ENCODE assay signal across 8 cellular contexts in genomic region chr1:209207701-209208286, GRCh38.
DNase-seq lines count a peak whose midpoint lies in the region; ATAC-seq and TF ChIP-seq lines count a peak whose summit lies in the region.

No MANE protein-coding gene starts in this region.

- no peaks in the 10 kb centered on the region for H3K9me3 ChIP-seq in thoracic aorta

- H3K4me3 ChIP-seq in epithelial cell of proximal tubule (ENCODE audit: low read depth, low read length) (peak overlapping the region; percentile 52), thoracic aorta (peak overlapping the region; percentile 68)

- TF ChIP-seq CTCF in epithelial cell of proximal tubule (conservative IDR thresholded peaks at IDR 0.05; ENCODE audit: low read depth, low read length) (peak; percentile 74), thoracic aorta (IDR thresholded peaks at IDR 0.05) (peak; percentile 74)

- peak; percentile 87 for DNase-seq in GM03348 (ENCODE audit: low spot score)
- DNase-seq in LoVo (ENCODE audit: low spot score): peak; percentile 14
- DNase-seq in SHP77 (lab: John Stamatoyannopoulos, UW): peak; percentile 61 to 80
- DNase-seq in epithelial cell of proximal tubule (ENCODE audit: low read depth): no peak
- DNase-seq in mucosa of gallbladder (ENCODE audit: low spot score): peak; percentile 58
- no peak for DNase-seq in thoracic aorta (ENCODE audit: low spot score)
- DNase-seq in mesenteric fat pad (ENCODE audit: low spot score): no peak

- H3K27ac ChIP-seq in thoracic aorta: no peak overlapping the region

- H3K36me3 ChIP-seq in thoracic aorta: no peaks in the 10 kb centered on the region

- H3K27me3 ChIP-seq in thoracic aorta (replicated peaks; ENCODE audit: insufficient read depth): no peaks in the 10 kb centered on the region

- peaks cover 9 to 14% of the 10 kb centered on the region in 2 donors for H3K4me1 ChIP-seq in thoracic aorta (ENCODE audit: control insufficient read depth in 1 of 2, low read depth in 2 of 2)

- peak; percentile 74 for ATAC-seq in GM21717 (IDR thresholded peaks at IDR 0.05; ENCODE audit: unreplicated experiment)
- ATAC-seq in thoracic aorta (ENCODE audit: insufficient number of reproducible peaks, low FRiP score, low read depth): peak; percentile 72

Comparison
In these comparisons a context has a peak if more than half of its experiments do, and no peak if none do; other contexts are left out.
1. DNase-seq: peak in GM03348 (single experiment), LoVo (single experiment), SHP77 (2 of 2) and mucosa of gallbladder (single experiment); none in epithelial cell of proximal tubule (single experiment), thoracic aorta (single experiment) and mesenteric fat pad (single experiment).